8 cellular contexts compared by ENCODE assay signal in the genomic region with DNA sequence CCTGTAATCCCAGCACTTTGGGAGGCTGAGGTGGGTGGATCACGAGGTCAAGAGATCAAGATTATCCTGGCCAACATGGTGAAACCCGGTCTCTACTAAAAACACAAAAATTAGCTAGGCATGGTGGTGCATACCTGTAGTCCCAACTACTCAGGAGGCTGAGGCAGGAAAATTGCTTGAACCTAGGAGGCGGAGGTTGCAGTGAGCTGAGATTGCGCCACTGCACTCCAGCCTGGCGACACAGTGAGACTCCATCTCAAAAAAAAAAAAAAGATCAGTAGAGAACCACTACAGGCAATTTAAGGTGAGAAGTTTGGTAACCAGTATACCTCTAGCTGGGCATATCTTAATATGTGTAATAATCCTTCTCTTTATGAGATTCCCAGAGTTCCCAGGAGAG. TPM values are rescaled to one million over a fixed set of nuclear protein-coding genes. Genes with fewer than 3 reads are reported as not detected.
A peak's percentile ranks its signal among the peaks of the same experiment; 100 is the strongest.
DNase-seq lines count a peak whose midpoint lies in the region; ATAC-seq, FAIRE-seq and TF ChIP-seq lines count a peak whose summit lies in the region.
"Not testable (repeated sequence)": the region's sequence is repeated elsewhere in the genome, so short reads cannot be mapped to it uniquely, and the experiment has no call there.

No MANE protein-coding gene starts in this region.

- SMC1A ChIA-PET in GM12878 (lab: Charles Lee; ENCODE audit: uncharacterized antibody, unreplicated experiment): interaction anchor here (0.6 kb wide), 1 partner anchor 269 kb away, joined by 5 read pairs; no protein-coding TSS in a partner anchor

- peak overlapping the region; percentile 80 for H3K27ac Mint-ChIP-seq in T-helper 2 cell treated with Interferon-gamma antibody and Interleukin-4, amounts not matched to agents 5 μg/mL and 100 μg/mL, for 36 hours
- peak overlapping the region; percentile 79 for H3K27ac Mint-ChIP-seq in activated CD8-positive, alpha-beta T cell treated with anti-CD3 and anti-CD28 coated beads for 36 hours
- peak overlapping the region; percentile 67 for H3K27ac Mint-ChIP-seq in activated T-helper 2 cell treated with anti-CD3 and anti-CD28 coated beads, Interferon-gamma antibody, Interleukin-2, Interleukin-4, amounts not matched to agents 10 μg/mL and 5 μg/mL and 100 μg/mL, durations not matched to agents 14 hours and 24 hours and 36 hours

- not testable (repeated sequence) for H3K27ac ChIP-seq in BLaER1 treated with 17β-estradiol and CSF1 and Interleukin-3, amounts not matched to agents 10 nM and 100 nM; GM12878 (ENCODE audit: control insufficient read depth, insufficient read depth); left lung
- H3K27ac ChIP-seq in KMS-11 (peak overlapping the region; percentile 77; the same call in 1 of the 2 replicates), gastrocnemius medialis (peak overlapping the region; percentile 78 to 88 (median 80))

- in situ Hi-C loops in GM12878 (cut with MboI); gastrocnemius medialis (cut with MboI; ENCODE audit: low sequenced_read_pairs in 4 of 4): not testable (repeated sequence)

- H3K4me1 Mint-ChIP-seq in T-helper 2 cell treated with Interferon-gamma antibody and Interleukin-4, amounts not matched to agents 5 μg/mL and 100 μg/mL, for 36 hours (ENCODE audit: low read depth): peaks cover 44% of the 10 kb centered on the region
- peaks cover 61% of the 10 kb centered on the region for H3K4me1 Mint-ChIP-seq in activated CD8-positive, alpha-beta T cell treated with anti-CD3 and anti-CD28 coated beads for 36 hours (ENCODE audit: low read depth)
- peaks cover 54% of the 10 kb centered on the region for H3K4me1 Mint-ChIP-seq in activated T-helper 2 cell treated with anti-CD3 and anti-CD28 coated beads, Interferon-gamma antibody, Interleukin-2, Interleukin-4, amounts not matched to agents 10 μg/mL and 5 μg/mL and 100 μg/mL, durations not matched to agents 14 hours and 24 hours and 36 hours (ENCODE audit: low read depth)

- H3K36me3 Mint-ChIP-seq in T-helper 2 cell treated with Interferon-gamma antibody and Interleukin-4, amounts not matched to agents 5 μg/mL and 100 μg/mL, for 36 hours (ENCODE audit: low read depth): peaks cover 55% of the 10 kb centered on the region
- peaks cover 55% of the 10 kb centered on the region for H3K36me3 Mint-ChIP-seq in activated CD8-positive, alpha-beta T cell treated with anti-CD3 and anti-CD28 coated beads for 36 hours (ENCODE audit: low read depth)
- H3K36me3 Mint-ChIP-seq in activated T-helper 2 cell treated with anti-CD3 and anti-CD28 coated beads, Interferon-gamma antibody, Interleukin-2, Interleukin-4, amounts not matched to agents 10 μg/mL and 5 μg/mL and 100 μg/mL, durations not matched to agents 14 hours and 24 hours and 36 hours (ENCODE audit: low read depth): peaks cover 62% of the 10 kb centered on the region

- not testable (repeated sequence) for H3K9me3 ChIP-seq in BLaER1 treated with 17β-estradiol and CSF1 and Interleukin-3, amounts not matched to agents 10 nM and 100 nM (replicated peaks in 1 of 11); GM12878 (replicated peaks; ENCODE audit: control insufficient read depth, insufficient read depth, low read length); left lung; gastrocnemius medialis

- peaks cover 12 to 68% (median 33%) of the 10 kb centered on the region in 10 experiments; a peak in 17 of 20 replicates for H3K4me1 ChIP-seq in BLaER1 treated with 17β-estradiol and CSF1 and Interleukin-3, amounts not matched to agents 10 nM and 100 nM
- H3K4me1 ChIP-seq in KMS-11 (ENCODE audit: low read depth, poor library complexity, severe bottlenecking) (peaks cover 81% of the 10 kb centered on the region), left lung (peaks cover 30 to 56% of the 10 kb centered on the region in 2 donors), gastrocnemius medialis (peaks cover 52 to 62% of the 10 kb centered on the region in 2 donors)
- H3K4me1 ChIP-seq in GM12878 (ENCODE audit: control insufficient read depth, insufficient read depth, low read length): not testable (repeated sequence)

- H4K20me1 ChIP-seq in BLaER1 treated with 17β-estradiol and CSF1 and Interleukin-3, amounts not matched to agents 10 nM and 100 nM: peaks cover 89 to 100% (median 97%) of the 10 kb centered on the region in 11 experiments; a peak in 21 of 22 replicates
- H4K20me1 ChIP-seq in KMS-11 (ENCODE audit: insufficient read depth): peaks cover 43% of the 10 kb centered on the region
- not testable (repeated sequence) for H4K20me1 ChIP-seq in GM12878 (ENCODE audit: control insufficient read depth, insufficient read depth)

- not testable (repeated sequence) for TF ChIP-seq RAD21 in GM12878 (IDR thresholded peaks at IDR 0.05; ENCODE audit: insufficient read depth, low read depth, low read length)

- H3K4me3 ChIP-seq in BLaER1 treated with 17β-estradiol and CSF1 and Interleukin-3, amounts not matched to agents 10 nM and 100 nM; KMS-11 (IDR thresholded peaks at IDR 0.05; ENCODE audit: insufficient read depth, low read depth, low read length); left lung; gastrocnemius medialis: not testable (repeated sequence)
- H3K4me3 ChIP-seq in GM12878: peak overlapping the region; percentile 39; the same call in 1 of the 2 replicates

- RAD21 ChIA-PET in GM12878 (lab: Charles Lee; ENCODE audit: unreplicated experiment): interaction anchor here (0.8 kb wide), 1 partner anchor 116 kb away, joined by 3 read pairs; no protein-coding TSS in a partner anchor

- not testable (repeated sequence) for H3K9me3 Mint-ChIP-seq in T-helper 2 cell treated with Interferon-gamma antibody and Interleukin-4, amounts not matched to agents 5 μg/mL and 100 μg/mL, for 36 hours; activated CD8-positive, alpha-beta T cell treated with anti-CD3 and anti-CD28 coated beads for 36 hours; activated T-helper 2 cell treated with anti-CD3 and anti-CD28 coated beads, Interferon-gamma antibody, Interleukin-2, Interleukin-4, amounts not matched to agents 10 μg/mL and 5 μg/mL and 100 μg/mL, durations not matched to agents 14 hours and 24 hours and 36 hours

- FAIRE-seq in GM12878 (lab: Jason Lieb, UNC): not testable (repeated sequence)

- TF ChIP-seq EP300 in GM12878 (IDR thresholded peaks at IDR 0.05; ENCODE audit: borderline replicate concordance in 1 of 2, control insufficient read depth in 1 of 2, low read depth in 2 of 2, low read length in 2 of 2): not testable (repeated sequence)

- not testable (repeated sequence) for TF ChIP-seq CTCF in KMS-11 (conservative IDR thresholded peaks at IDR 0.05; ENCODE audit: low read depth, low read length); activated CD8-positive, alpha-beta T cell treated with anti-CD3 and anti-CD28 coated beads for 36 hours (IDR thresholded peaks at IDR 0.05); GM12878 (IDR thresholded peaks at IDR 0.05 in 2 of 3, conservative IDR thresholded peaks at IDR 0.05 in 1 of 3; ENCODE audit: control insufficient read depth in 2 of 3, extremely low read depth in 1 of 3, insufficient read depth in 1 of 3, low read depth in 3 of 3, low read length in 3 of 3); left lung (IDR thresholded peaks at IDR 0.05); gastrocnemius medialis (IDR thresholded peaks at IDR 0.05 in 4 of 5, conservative IDR thresholded peaks at IDR 0.05 in 1 of 5)

- peak overlapping the region in 6 of 11 experiments; percentile 8 to 37 (median 22); a peak in 6 of 22 replicates for H3K4me2 ChIP-seq in BLaER1 treated with 17β-estradiol and CSF1 and Interleukin-3, amounts not matched to agents 10 nM and 100 nM
- H3K4me2 ChIP-seq in KMS-11: peak overlapping the region; percentile 83
- H3K4me2 ChIP-seq in GM12878 (ENCODE audit: control insufficient read depth, insufficient read depth): peak overlapping the region; percentile 4; the same call in 1 of the 2 replicates

- intact Hi-C loops in activated CD8-positive, alpha-beta T cell treated with anti-CD3 and anti-CD28 coated beads for 36 hours (cut with micrococcal nuclease); GM12878 (cut with micrococcal nuclease; ENCODE audit: unreplicated experiment); left lung (cut with DNase I): not testable (repeated sequence)
- intact Hi-C loops in activated T-helper 2 cell treated with anti-CD3 and anti-CD28 coated beads, Interferon-gamma antibody, Interleukin-2, Interleukin-4, amounts not matched to agents 10 μg/mL and 5 μg/mL and 100 μg/mL, durations not matched to agents 14 hours and 24 hours and 36 hours (cut with micrococcal nuclease): loop anchor here (5.0 kb wide), 1 partner anchor 237 kb away; no protein-coding TSS in a partner anchor
- intact Hi-C loops in gastrocnemius medialis (cut with DNase I; ENCODE audit: low total_unique reads): loop anchor here (5.0 kb wide), 1 partner anchor 168 kb away; the partner anchor contains the start of genes B2M and PATL2

- not testable (repeated sequence) for ATAC-seq in activated CD8-positive, alpha-beta T cell treated with anti-CD3 and anti-CD28 coated beads for 36 hours; GM12878; gastrocnemius medialis
- peak; percentile 24 for ATAC-seq in left lung

- H3K27me3 ChIP-seq in BLaER1 treated with 17β-estradiol and CSF1 and Interleukin-3, amounts not matched to agents 10 nM and 100 nM; KMS-11 (ENCODE audit: insufficient read depth, low read depth); GM12878 (replicated peaks in 1 of 2; ENCODE audit: control insufficient read depth in 2 of 2, insufficient read depth in 2 of 2, low read length in 1 of 2); left lung; gastrocnemius medialis: not testable (repeated sequence)

- H2AFZ ChIP-seq in KMS-11 (ENCODE audit: low read depth); GM12878 (ENCODE audit: control insufficient read depth, low read depth, low read length): not testable (repeated sequence)

- H3K79me2 ChIP-seq in KMS-11 (ENCODE audit: insufficient read depth, low read depth): peaks cover 96% of the 10 kb centered on the region
- peaks cover 81% of the 10 kb centered on the region for H3K79me2 ChIP-seq in GM12878 (ENCODE audit: control insufficient read depth, insufficient read depth, low read length)

- 98% methylated on average over 4 of the region's 5 CpGs for WGBS in GM12878 (ENCODE audit: insufficient coverage, insufficient replicate concordance, low lambda C conversion rate, missing lambda C conversion rate)

- TF ChIP-seq POLR2A in GM12878 (IDR thresholded peaks at IDR 0.05; ENCODE audit: low read depth, low read length); gastrocnemius medialis (IDR thresholded peaks at IDR 0.05): not testable (repeated sequence)

- CTCF ChIA-PET in activated CD8-positive, alpha-beta T cell treated with anti-CD3 and anti-CD28 coated beads for 36 hours (lab: Charles Lee): interaction anchor here (1.2 to 3.2 kb wide), 5 partner anchors 7 to 192 kb away, joined by 3 to 15 read pairs (median 13); partner anchors contain the start of genes EIF3J and TRIM69
- CTCF ChIA-PET in GM12878 (lab: Yijun Ruan, JAX): interaction anchor here (0.9 to 2.8 kb wide), 5 partner anchors 11 to 193 kb away, joined by 3 to 26 read pairs (median 4); partner anchors contain the start of gene TRIM69

- not testable (repeated sequence) for H3K9ac ChIP-seq in BLaER1 treated with 17β-estradiol and CSF1 and Interleukin-3, amounts not matched to agents 10 nM and 100 nM; KMS-11; GM12878 (ENCODE audit: control insufficient read depth, insufficient read depth, low read length)

- POLR2A ChIA-PET in activated CD8-positive, alpha-beta T cell treated with anti-CD3 and anti-CD28 coated beads for 36 hours (lab: Charles Lee): interaction anchor here (3.6 kb wide), 1 partner anchor 7 kb away, joined by 41 read pairs; the partner anchor contains the start of gene EIF3J
- POLR2A ChIA-PET in GM12878 (lab: Charles Lee): interaction anchor here (0.6 to 2.5 kb wide), 3 partner anchors 7 to 34 kb away, joined by 3 to 24 read pairs (median 4); partner anchors contain the start of gene EIF3J

- H3K36me3 ChIP-seq in BLaER1 treated with 17β-estradiol and CSF1 and Interleukin-3, amounts not matched to agents 10 nM and 100 nM: peaks cover 36 to 96% (median 80%) of the 10 kb centered on the region in 11 experiments
- not testable (repeated sequence) for H3K36me3 ChIP-seq in KMS-11 (ENCODE audit: insufficient read depth); GM12878 (ENCODE audit: control insufficient read depth in 2 of 2, insufficient read depth in 2 of 2, low read length in 1 of 2); gastrocnemius medialis
- H3K36me3 ChIP-seq in left lung: peaks cover 0 to 30% of the 10 kb centered on the region in 2 donors

- not testable (repeated sequence) for H3K27me3 Mint-ChIP-seq in T-helper 2 cell treated with Interferon-gamma antibody and Interleukin-4, amounts not matched to agents 5 μg/mL and 100 μg/mL, for 36 hours (ENCODE audit: low read depth); activated CD8-positive, alpha-beta T cell treated with anti-CD3 and anti-CD28 coated beads for 36 hours; activated T-helper 2 cell treated with anti-CD3 and anti-CD28 coated beads, Interferon-gamma antibody, Interleukin-2, Interleukin-4, amounts not matched to agents 10 μg/mL and 5 μg/mL and 100 μg/mL, durations not matched to agents 14 hours and 24 hours and 36 hours (ENCODE audit: low read depth)

- not testable (repeated sequence) for BruUV-seq in GM12878 (replicated peaks; lab: Mats Ljungman, UMichigan)

- DNase-seq in T-helper 2 cell treated with Interferon-gamma antibody and Interleukin-4, amounts not matched to agents 5 μg/mL and 100 μg/mL, for 36 hours (ENCODE audit: low spot score); activated CD8-positive, alpha-beta T cell treated with anti-CD3 and anti-CD28 coated beads for 36 hours; activated T-helper 2 cell treated with anti-CD3 and anti-CD28 coated beads, Interferon-gamma antibody, Interleukin-2, Interleukin-4, amounts not matched to agents 10 μg/mL and 5 μg/mL and 100 μg/mL, durations not matched to agents 14 hours and 24 hours and 36 hours (ENCODE audit: low spot score); GM12878 (ENCODE audit: low read depth, low spot score); left lung; gastrocnemius medialis: not testable (repeated sequence)

- H3K4me3 Mint-ChIP-seq in T-helper 2 cell treated with Interferon-gamma antibody and Interleukin-4, amounts not matched to agents 5 μg/mL and 100 μg/mL, for 36 hours: peak overlapping the region; percentile 36
- H3K4me3 Mint-ChIP-seq in activated CD8-positive, alpha-beta T cell treated with anti-CD3 and anti-CD28 coated beads for 36 hours: peak overlapping the region; percentile 17
- H3K4me3 Mint-ChIP-seq in activated T-helper 2 cell treated with anti-CD3 and anti-CD28 coated beads, Interferon-gamma antibody, Interleukin-2, Interleukin-4, amounts not matched to agents 10 μg/mL and 5 μg/mL and 100 μg/mL, durations not matched to agents 14 hours and 24 hours and 36 hours (ENCODE audit: low read depth): peak overlapping the region; percentile 33

RNA-seq across cellular contexts. Expression of gene EIF3J, which starts 7.8 kb away (rescaled TPM):
- 100 to 1,000 TPM; 109 to 112 TPM for total RNA-seq in activated CD8-positive, alpha-beta T cell treated with anti-CD3 and anti-CD28 coated beads for 36 hours
- 127 and 135 TPM in 2 replicates for total RNA-seq in activated T-helper 2 cell treated with anti-CD3 and anti-CD28 coated beads, Interferon-gamma antibody, Interleukin-2, Interleukin-4, amounts not matched to agents 10 μg/mL and 5 μg/mL and 100 μg/mL, durations not matched to agents 14 hours and 24 hours and 36 hours
- total RNA-seq in GM12878 (2013; cell fraction: nucleolus; rRNA removed): 78.4 and 80.3 TPM in 2 replicates
- total RNA-seq in GM12878 (2014; rRNA removed) (45.4 and 47.6 TPM in 2 replicates), GM12878 (2014; rRNA removed; fragmentation: Illumina TruSeq; extraction: Trizol) (87.9 and 95.5 TPM in 2 replicates), GM12878 (2021) (96.2 and 101 TPM in 2 replicates), left lung (10 to 100 TPM; 58.9 to 77.1 TPM), gastrocnemius medialis (100 to 1,000 TPM in 2 of 4 donors, 10 to 100 TPM in 2; 79.2 to 122 (median 103) TPM)
- 25.9 TPM for polyA plus RNA-seq in GM12878 (2011; ENCODE audit: low read depth)
- polyA plus RNA-seq in GM12878 (2011; rRNA removed) (91.0 and 119 TPM in 2 replicates), GM12878 (2014; fragmentation: Illumina TruSeq; extraction: Trizol) (126 and 162 TPM in 2 replicates), GM12878 (2014; fragmentation: Nextera tagmentation; extraction: Ambion mirVana) (10 to 100 TPM; 34.7 to 36.3 TPM), GM12878 (2014; rRNA removed) (56.2 and 75.7 TPM in 2 replicates), GM12878 (2016; fragmentation: Nextera tagmentation; extraction: Ambion mirVana) (10 to 100 TPM; 48.6 to 52.5 TPM)
- polyA plus RNA-seq in GM12878 (2011; cell fraction: cytosol; rRNA removed): 33.0 and 43.7 TPM in 2 replicates
- polyA plus RNA-seq in GM12878 (2011; cell fraction: nucleus; rRNA removed): 26.8 and 35.9 TPM in 2 replicates
- polyA plus RNA-seq in GM12878 (2012): 48.4 and 60.8 TPM in 2 replicates
- 62.9 and 70.1 TPM in 2 replicates for polyA minus RNA-seq in GM12878 (2011; rRNA and poly(A)+ RNA removed)
- 17.2 and 17.3 TPM in 2 replicates for polyA minus RNA-seq in GM12878 (2011; cell fraction: cytosol; rRNA and poly(A)+ RNA removed)
- 11.6 and 20.5 TPM in 2 replicates for polyA minus RNA-seq in GM12878 (2011; cell fraction: nucleus; rRNA and poly(A)+ RNA removed)

Comparison
In these comparisons a context has a peak if more than half of its experiments do, and no peak if none do; other contexts are left out.
1. H3K4me2 ChIP-seq: peak in every context shown above with its lines; median percentile 83 in KMS-11; 22 in BLaER1 treated with 17β-estradiol and CSF1 and Interleukin-3, amounts not matched to agents 10 nM and 100 nM; 4 in GM12878.